In the genomic region with DNA sequence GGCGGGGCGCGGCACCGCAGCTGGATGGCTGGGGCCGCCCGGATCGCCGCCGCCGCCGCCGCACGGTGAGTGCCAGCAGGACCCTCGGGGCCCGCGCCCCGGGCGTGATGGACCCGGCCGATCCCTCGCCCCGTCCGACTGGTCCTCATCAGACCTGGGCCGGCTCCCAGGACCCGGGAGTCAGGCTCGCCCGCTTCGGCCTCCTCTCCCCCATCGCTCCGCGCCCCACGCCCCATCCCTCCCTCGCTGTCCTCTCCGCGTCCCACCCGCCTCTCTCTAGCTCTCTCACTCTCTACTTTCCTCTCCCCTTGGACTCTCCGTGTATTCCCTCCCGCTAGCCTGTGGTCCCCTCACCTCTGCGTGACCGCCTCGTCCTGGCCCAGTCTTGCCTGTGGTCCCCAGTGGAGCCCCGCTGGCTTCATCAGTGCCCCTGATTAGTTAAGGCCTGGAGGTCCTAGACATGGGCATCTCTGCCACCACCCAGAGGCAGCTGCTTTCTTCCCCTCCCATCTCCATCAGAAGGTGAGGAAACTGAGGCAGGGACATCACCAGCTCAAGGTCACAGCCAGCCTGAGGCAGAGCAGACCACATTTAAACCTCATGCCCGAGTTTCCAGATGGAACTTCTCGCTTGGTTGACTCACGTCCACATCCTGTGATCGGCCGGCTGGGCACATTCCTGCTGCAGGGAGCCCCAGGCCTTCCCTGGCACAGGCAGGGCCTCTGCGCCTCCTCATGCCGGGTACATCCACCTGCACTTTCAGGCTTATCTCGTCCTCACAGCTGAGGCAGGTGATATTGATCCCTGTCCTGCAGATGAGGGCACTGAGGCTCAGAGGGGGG, we compare ENCODE assay signal across 10 cellular contexts. TPM values are rescaled to one million over a fixed set of nuclear protein-coding genes. Genes with fewer than 3 reads are reported as not detected.
DNase-seq lines count a peak whose midpoint lies in the region; ATAC-seq and TF ChIP-seq lines count a peak whose summit lies in the region.
"Had no signal": no experiment of that assay in that cellular context is flagged by ENCODE, and none has a peak within 500 bp of the region (broad histone marks: within the 10 kb centered on the region; RNA-seq: fewer than 3 reads in every experiment).

No MANE protein-coding gene starts in this region.

- H2BK15ac ChIP-seq in mesendoderm (replicated peaks; ENCODE audit: low read depth) = no peak overlapping the region

- H2AK5ac ChIP-seq in mesendoderm (ENCODE audit: low read length) = peak overlapping the region; percentile 96

- peak overlapping the region; percentile 80 to 89 for H3K9ac ChIP-seq in duodenal mucosa (ENCODE audit: low read depth in 1 of 2, low read length in 2 of 2)
- peak overlapping the region; percentile 98 for H3K9ac ChIP-seq in mesendoderm (ENCODE audit: low read length)

- peak overlapping the region; percentile 100 for H3K56ac ChIP-seq in mesendoderm (ENCODE audit: low read length)

- no peak overlapping the region for H3K4ac ChIP-seq in mesendoderm (ENCODE audit: low read depth, low read length)

- H3K4me3 ChIP-seq in AG04450 (ENCODE audit: low read depth, low read length) (peak overlapping the region; percentile 95), duodenal mucosa (ENCODE audit: low read depth in 1 of 2, low read length in 2 of 2) (peak overlapping the region; percentile 81 to 84), mesendoderm (ENCODE audit: low read length) (peak overlapping the region; percentile 92)

- POLR2A ChIA-PET in AG04450 (lab: Yijun Ruan, JAX) = interaction anchor here (0.5 to 2.0 kb wide), 9 partner anchors 10 to 744 kb away, joined by 3 to 13 read pairs (median 5); a partner anchor contains a TSS

- no peak overlapping the region for H2BK120ac ChIP-seq in mesendoderm (ENCODE audit: low read depth, low read length)

- CTCF ChIA-PET in AG04450 (lab: Charles Lee) = interaction anchor here (2.6 to 4.4 kb wide), 2 partner anchors 35 to 36 kb away, joined by 23 to 26 read pairs; no protein-coding TSS in a partner anchor

- peaks cover 0 to 10% of the 10 kb centered on the region in 2 donors for H3K36me3 ChIP-seq in duodenal mucosa (ENCODE audit: control insufficient read depth in 1 of 2, insufficient read depth in 2 of 2, low read length in 2 of 2)
- no peaks in the 10 kb centered on the region for H3K36me3 ChIP-seq in mesendoderm (ENCODE audit: control insufficient read depth, insufficient read depth, low read length)

- H4K8ac ChIP-seq in mesendoderm (ENCODE audit: low read depth, low read length) = no peak overlapping the region

- H3K23ac ChIP-seq in mesendoderm (ENCODE audit: low read length) = peak overlapping the region; percentile 29

- DNase-seq in AG04450 (ENCODE audit: low read depth, low spot score) (peak; percentile 66), RKO (ENCODE audit: low spot score) (peak; percentile 90), mesendoderm (peak; percentile 46), ureter (ENCODE audit: low spot score) (peak; percentile 68), DMS153 (lab: John Stamatoyannopoulos, UW) (no peak), LoVo (ENCODE audit: low spot score) (no peak)

- H3K4me1 ChIP-seq in duodenal mucosa (ENCODE audit: control insufficient read depth in 1 of 2, insufficient read depth in 2 of 2, low read length in 2 of 2) (peaks cover 24% of the 10 kb centered on the region in 2 donors), mesendoderm (ENCODE audit: control insufficient read depth, low read depth, low read length) (peaks cover 5% of the 10 kb centered on the region)

- peak; percentile 13 for ATAC-seq in GM19455 (IDR thresholded peaks at IDR 0.05; ENCODE audit: unreplicated experiment)

- H2BK5ac ChIP-seq in mesendoderm (ENCODE audit: low read length) = peak overlapping the region; percentile 44

- H3K9me3 ChIP-seq in AG04450 (ENCODE audit: control insufficient read depth, insufficient read depth, low read length) (no peaks in the 10 kb centered on the region; the same call in 1 of the 2 replicates), duodenal mucosa (ENCODE audit: control insufficient read depth in 1 of 2, low read length in 2 of 2) (no peaks in the 10 kb centered on the region)

- TF ChIP-seq CTCF in AG04450 (IDR thresholded peaks at IDR 0.05; ENCODE audit: low read depth, low read length) = no peak

- H3K4me2 ChIP-seq in mesendoderm (ENCODE audit: low read length) = peak overlapping the region; percentile 98

- peaks cover 4% of the 10 kb centered on the region for H3K79me1 ChIP-seq in mesendoderm (ENCODE audit: low read length)

- H3K27me3 ChIP-seq in AG04450 (ENCODE audit: control insufficient read depth, insufficient read depth, low read length) = no peaks in the 10 kb centered on the region
- H3K27me3 ChIP-seq in duodenal mucosa (ENCODE audit: control insufficient read depth in 1 of 2, insufficient read depth in 2 of 2, low read length in 2 of 2) = no peaks in the 10 kb centered on the region
- no peaks in the 10 kb centered on the region for H3K27me3 ChIP-seq in mesendoderm (ENCODE audit: insufficient read depth, low read length, poor library complexity)

- H3K27ac ChIP-seq in AG04450 (ENCODE audit: low read depth, low read length) (peak overlapping the region; percentile 98), duodenal mucosa (ENCODE audit: low read depth, low read length) (peak overlapping the region; percentile 83), mesendoderm (ENCODE audit: low read depth, low read length) (peak overlapping the region; percentile 64)

- no CpG with 5 or more reads among the region's 50 CpGs for WGBS in mesendoderm (ENCODE audit: extremely low coverage, insufficient coverage, low lambda C conversion rate)

- peak overlapping the region; percentile 49 for H4K5ac ChIP-seq in mesendoderm (ENCODE audit: low read length)

- no peaks in the 10 kb centered on the region for H3K79me2 ChIP-seq in mesendoderm (ENCODE audit: control insufficient read depth, insufficient read depth, low read length)

- peak overlapping the region; percentile 41 for H3K18ac ChIP-seq in mesendoderm (ENCODE audit: low read length)

RNA-seq across cellular contexts. Expression of a gene that starts 0.4 kb away (rescaled TPM):
- 54.4 and 65.9 TPM in 2 replicates for polyA plus RNA-seq in AG04450 (2011; rRNA removed)
- 26.2 and 33.5 TPM in 2 replicates for polyA minus RNA-seq in AG04450 (2011; rRNA and poly(A)+ RNA removed)
- polyA plus RNA-seq in mesendoderm (2013, experiment 1 of 2) = 10.9 TPM
- 11.3 TPM for polyA plus RNA-seq in mesendoderm (2013, experiment 2 of 2)
- total RNA-seq in ureter = 40.4 TPM

RNA-seq across cellular contexts. Expression of a gene that starts 17.4 kb away (rescaled TPM):
- 211 and 290 TPM in 2 replicates for polyA plus RNA-seq in AG04450 (2011; rRNA removed)
- polyA minus RNA-seq in AG04450 (2011; rRNA and poly(A)+ RNA removed) = 169 and 172 TPM in 2 replicates
- 136 TPM for polyA plus RNA-seq in mesendoderm (2013, experiment 1 of 2)
- 143 TPM for polyA plus RNA-seq in mesendoderm (2013, experiment 2 of 2)
- 87.4 TPM for total RNA-seq in ureter

RNA-seq across cellular contexts. Expression of a gene that starts 30.5 kb away (rescaled TPM):
- polyA plus RNA-seq in AG04450 (2011; rRNA removed) = not detected in 2 replicates
- polyA minus RNA-seq in AG04450 (2011; rRNA and poly(A)+ RNA removed) = not detected in 2 replicates
- 0.70 TPM for polyA plus RNA-seq in mesendoderm (2013, experiment 1 of 2)
- 0.63 TPM for polyA plus RNA-seq in mesendoderm (2013, experiment 2 of 2)
- total RNA-seq in ureter = 10.6 TPM
- total RNA-seq: NCI-H460 had no signal

RNA-seq across cellular contexts. Expression of a gene that starts 40.1 kb away (rescaled TPM):
- polyA plus RNA-seq in AG04450 (2011; rRNA removed) = 0.09 TPM in 1 of 2 replicates, not detected in the other
- polyA minus RNA-seq in AG04450 (2011; rRNA and poly(A)+ RNA removed) = 0.46 TPM in 1 of 2 replicates, not detected in the other
- polyA plus RNA-seq in mesendoderm (2013, experiment 1 of 2) = 0.14 TPM
- polyA plus RNA-seq in mesendoderm (2013, experiment 2 of 2) = 0.28 TPM
- 0.44 TPM for total RNA-seq in ureter
- total RNA-seq: subcutaneous adipose tissue had no signal

RNA-seq across cellular contexts. Expression of a gene that starts 56.3 kb away (rescaled TPM):
- polyA plus RNA-seq in AG04450 (2011; rRNA removed) = not detected in 2 replicates
- polyA minus RNA-seq in AG04450 (2011; rRNA and poly(A)+ RNA removed) = not detected in 2 replicates
- not detected for polyA plus RNA-seq in mesendoderm (2013, experiment 1 of 2)
- polyA plus RNA-seq in mesendoderm (2013, experiment 2 of 2) = not detected
- total RNA-seq in ureter = 0.18 TPM

Comparison
In these comparisons a context has a peak if more than half of its experiments do, and no peak if none do; other contexts are left out.
1. DNase-seq: peak in AG04450 (single experiment), RKO (single experiment), mesendoderm (single experiment) and ureter (single experiment); none in DMS153 (single experiment) and LoVo (single experiment).
2. Peak in every context shown above with its lines, with median percentiles within 50 percentile points of each other: H3K27ac ChIP-seq and H3K4me3 ChIP-seq.